Comparison of ENCODE assay signal across 1 cellular context in genomic region chr12:131432532-131433260, GRCh38.
TF ChIP-seq lines count a peak whose summit lies in the region.

No MANE protein-coding gene starts in this region.

TF ChIP-seq in GM12878, 131 proteins besides CTCF, POLR2A, EP300 and RAD21 (continued from another document and continues in another):
- no peak for TF ChIP-seq SP1 (IDR thresholded peaks at IDR 0.05; ENCODE audit: low read depth, low read length)
- TF ChIP-seq, protein P1, sequence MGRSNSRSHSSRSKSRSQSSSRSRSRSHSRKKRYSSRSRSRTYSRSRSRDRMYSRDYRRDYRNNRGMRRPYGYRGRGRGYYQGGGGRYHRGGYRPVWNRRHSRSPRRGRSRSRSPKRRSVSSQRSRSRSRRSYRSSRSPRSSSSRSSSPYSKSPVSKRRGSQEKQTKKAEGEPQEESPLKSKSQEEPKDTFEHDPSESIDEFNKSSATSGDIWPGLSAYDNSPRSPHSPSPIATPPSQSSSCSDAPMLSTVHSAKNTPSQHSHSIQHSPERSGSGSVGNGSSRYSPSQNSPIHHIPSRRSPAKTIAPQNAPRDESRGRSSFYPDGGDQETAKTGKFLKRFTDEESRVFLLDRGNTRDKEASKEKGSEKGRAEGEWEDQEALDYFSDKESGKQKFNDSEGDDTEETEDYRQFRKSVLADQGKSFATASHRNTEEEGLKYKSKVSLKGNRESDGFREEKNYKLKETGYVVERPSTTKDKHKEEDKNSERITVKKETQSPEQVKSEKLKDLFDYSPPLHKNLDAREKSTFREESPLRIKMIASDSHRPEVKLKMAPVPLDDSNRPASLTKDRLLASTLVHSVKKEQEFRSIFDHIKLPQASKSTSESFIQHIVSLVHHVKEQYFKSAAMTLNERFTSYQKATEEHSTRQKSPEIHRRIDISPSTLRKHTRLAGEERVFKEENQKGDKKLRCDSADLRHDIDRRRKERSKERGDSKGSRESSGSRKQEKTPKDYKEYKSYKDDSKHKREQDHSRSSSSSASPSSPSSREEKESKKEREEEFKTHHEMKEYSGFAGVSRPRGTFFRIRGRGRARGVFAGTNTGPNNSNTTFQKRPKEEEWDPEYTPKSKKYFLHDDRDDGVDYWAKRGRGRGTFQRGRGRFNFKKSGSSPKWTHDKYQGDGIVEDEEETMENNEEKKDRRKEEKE (IDR thresholded peaks at IDR 0.05): no peak
- TF ChIP-seq BCL11A (IDR thresholded peaks at IDR 0.05; ENCODE audit: low read depth, low read length): 0 out of 2 replicates have a peak, but pooled peaks have one; percentile 27
- no peak for TF ChIP-seq CEBPZ (IDR thresholded peaks at IDR 0.05; ENCODE audit: low read depth, low read length)
- TF ChIP-seq ZBTB11 (CRISPR knock-in tag; IDR thresholded peaks at IDR 0.05): no peak
- no peak for TF ChIP-seq LARP7 (IDR thresholded peaks at IDR 0.05)
- TF ChIP-seq MTA3 (IDR thresholded peaks at IDR 0.05; ENCODE audit: borderline replicate concordance, low read length): no peak
- TF ChIP-seq NR2C1 (IDR thresholded peaks at IDR 0.05): no peak
- no peak for TF ChIP-seq POLR2AphosphoS5 (IDR thresholded peaks at IDR 0.05; ENCODE audit: low read length)
- TF ChIP-seq SREBF2 (IDR thresholded peaks at IDR 0.05; ENCODE audit: low read length): no peak
- no peak for TF ChIP-seq CBFB (IDR thresholded peaks at IDR 0.05; ENCODE audit: low read depth)
- no peak for TF ChIP-seq NRF1 (conservative IDR thresholded peaks at IDR 0.05; ENCODE audit: low read depth, low read length)
- TF ChIP-seq KDM1A (IDR thresholded peaks at IDR 0.05; ENCODE audit: borderline replicate concordance): no peak
- TF ChIP-seq KAT2A (conservative IDR thresholded peaks at IDR 0.05; ENCODE audit: control insufficient read depth, low read depth, low read length): no peak
- no peak for TF ChIP-seq RB1 (IDR thresholded peaks at IDR 0.05; ENCODE audit: borderline replicate concordance)
- TF ChIP-seq, protein P2, sequence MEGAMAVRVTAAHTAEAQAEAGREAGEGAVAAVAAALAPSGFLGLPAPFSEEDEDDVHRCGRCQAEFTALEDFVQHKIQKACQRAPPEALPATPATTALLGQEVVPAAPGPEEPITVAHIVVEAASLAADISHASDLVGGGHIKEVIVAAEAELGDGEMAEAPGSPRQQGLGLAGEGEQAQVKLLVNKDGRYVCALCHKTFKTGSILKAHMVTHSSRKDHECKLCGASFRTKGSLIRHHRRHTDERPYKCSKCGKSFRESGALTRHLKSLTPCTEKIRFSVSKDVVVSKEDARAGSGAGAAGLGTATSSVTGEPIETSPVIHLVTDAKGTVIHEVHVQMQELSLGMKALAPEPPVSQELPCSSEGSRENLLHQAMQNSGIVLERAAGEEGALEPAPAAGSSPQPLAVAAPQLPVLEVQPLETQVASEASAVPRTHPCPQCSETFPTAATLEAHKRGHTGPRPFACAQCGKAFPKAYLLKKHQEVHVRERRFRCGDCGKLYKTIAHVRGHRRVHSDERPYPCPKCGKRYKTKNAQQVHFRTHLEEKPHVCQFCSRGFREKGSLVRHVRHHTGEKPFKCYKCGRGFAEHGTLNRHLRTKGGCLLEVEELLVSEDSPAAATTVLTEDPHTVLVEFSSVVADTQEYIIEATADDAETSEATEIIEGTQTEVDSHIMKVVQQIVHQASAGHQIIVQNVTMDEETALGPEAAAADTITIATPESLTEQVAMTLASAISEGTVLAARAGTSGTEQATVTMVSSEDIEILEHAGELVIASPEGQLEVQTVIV (IDR thresholded peaks at IDR 0.05; ENCODE audit: borderline replicate concordance, partially characterized antibody): no peak
- no peak for TF ChIP-seq BACH1 (IDR thresholded peaks at IDR 0.05; ENCODE audit: borderline replicate concordance)
- TF ChIP-seq MTA2 (IDR thresholded peaks at IDR 0.05; ENCODE audit: low read depth): peak; percentile 43; the same call in 1 of the 2 replicates
- TF ChIP-seq EZH2 (IDR thresholded peaks at IDR 0.05; ENCODE audit: borderline replicate concordance, control insufficient read depth, low read depth, low read length): no peak
- TF ChIP-seq ZNF687 (IDR thresholded peaks at IDR 0.05): no peak
- no peak for TF ChIP-seq ZNF592 (IDR thresholded peaks at IDR 0.05)
- TF ChIP-seq RELA (IDR thresholded peaks at IDR 0.05; ENCODE audit: borderline replicate concordance, partially characterized antibody): no peak
- no peak for TF ChIP-seq JUND (IDR thresholded peaks at IDR 0.05; ENCODE audit: low read depth, low read length)
- TF ChIP-seq GABPA (IDR thresholded peaks at IDR 0.05; ENCODE audit: low read depth): no peak
- peak; percentile 82 for TF ChIP-seq BCL3 (IDR thresholded peaks at IDR 0.05; ENCODE audit: borderline replicate concordance, insufficient read depth, low read depth, low read length, poor library complexity, severe bottlenecking)
- TF ChIP-seq RBBP5 (conservative IDR thresholded peaks at IDR 0.05): no peak
- no peak for TF ChIP-seq ZNF217 (IDR thresholded peaks at IDR 0.05)
- TF ChIP-seq SMARCA5 (IDR thresholded peaks at IDR 0.05): no peak
